Comparison of ENCODE assay signal across 8 cellular contexts in the genomic region with DNA sequence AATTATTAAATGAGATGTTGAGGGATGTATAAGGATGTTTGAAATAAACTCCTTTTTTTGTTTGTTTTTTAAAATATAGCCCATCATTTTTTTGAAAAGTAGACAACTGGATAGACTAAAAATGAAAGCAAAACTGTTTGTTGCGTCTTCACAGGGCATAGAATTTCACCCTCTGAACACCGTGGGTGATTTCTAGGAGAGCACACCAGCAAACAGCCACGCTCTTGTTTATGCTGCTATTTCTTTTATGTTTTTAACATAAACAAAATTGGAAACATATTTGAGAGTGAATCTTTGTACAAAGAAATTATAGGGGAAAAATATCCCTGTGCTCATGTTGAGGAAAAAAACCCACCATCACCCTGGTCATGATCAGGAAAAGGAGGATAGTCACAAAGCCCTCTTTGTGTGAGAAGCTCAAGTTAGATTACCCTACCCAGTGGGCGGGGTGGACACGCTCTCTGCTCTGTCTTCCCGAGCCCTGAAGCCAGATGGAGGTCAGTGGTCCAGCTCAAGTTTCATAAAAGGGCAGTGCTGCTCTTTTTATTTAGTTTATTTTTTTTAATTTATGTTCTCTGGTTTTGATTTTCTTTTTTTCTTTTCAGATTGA.
DNase-seq lines count a peak whose midpoint lies in the region; FAIRE-seq and TF ChIP-seq lines count a peak whose summit lies in the region.

No MANE protein-coding gene starts in this region.

- H3K9me3 ChIP-seq in HEK293 (ENCODE audit: control insufficient read depth, insufficient read depth, low read depth, low read length) (no peaks in the 10 kb centered on the region), Loucy (ENCODE audit: insufficient read depth, low read depth, low read length) (no peaks in the 10 kb centered on the region; the same call in 1 of the 2 replicates), colonic mucosa (no peaks in the 10 kb centered on the region)

- POLR2A ChIA-PET in HEK293 (lab: Yijun Ruan, JAX), result no interaction called here

- intact Hi-C loops in colonic mucosa (cut with DNase I), result no loop called here

- no peaks in the 10 kb centered on the region for H3K27me3 ChIP-seq in Loucy (ENCODE audit: insufficient read depth, low read length, poor library complexity, severe bottlenecking)
- no peaks in the 10 kb centered on the region for H3K27me3 ChIP-seq in colonic mucosa

- no peaks in the 10 kb centered on the region for H4K20me1 ChIP-seq in Loucy (ENCODE audit: insufficient read depth, low read length, poor library complexity, severe bottlenecking)

- H3K36me3 ChIP-seq in HEK293 (ENCODE audit: control insufficient read depth in 2 of 2, insufficient read depth in 1 of 2, low read length in 2 of 2) (no peaks in the 10 kb centered on the region), Loucy (ENCODE audit: insufficient read depth, low read length) (no peaks in the 10 kb centered on the region), colonic mucosa (no peaks in the 10 kb centered on the region)

- peak overlapping the region; percentile 66 for H3K4me2 ChIP-seq in Loucy (ENCODE audit: low read depth, low read length, poor library complexity, severe bottlenecking)

- H2AFZ ChIP-seq in Loucy (ENCODE audit: low read length), result peak overlapping the region; percentile 71

- H3K27ac ChIP-seq in 22Rv1 (peak overlapping the region; percentile 0; the same call in 1 of the 2 replicates), HEK293 (ENCODE audit: extremely low read depth, low read depth, low read length) (no peak overlapping the region), colonic mucosa (no peak overlapping the region)

- H3K9me2 ChIP-seq in Loucy (replicated peaks; ENCODE audit: low read depth, low read length), result no peaks in the 10 kb centered on the region

- H3K9ac ChIP-seq in Loucy (ENCODE audit: low read depth, low read length, poor library complexity, severe bottlenecking), result peak overlapping the region; percentile 64
- H3K9ac ChIP-seq in colonic mucosa (ENCODE audit: low read depth in 2 of 2, low read length in 2 of 2), result no peak overlapping the region

- peak overlapping the region; percentile 20 for H3K4me3 ChIP-seq in GM12865 (ENCODE audit: low read depth, low read length)
- no peak overlapping the region for H3K4me3 ChIP-seq in HEK293 (ENCODE audit: low read depth, low read length)
- H3K4me3 ChIP-seq in Loucy (ENCODE audit: low read length, poor library complexity, severe bottlenecking), result peak overlapping the region; percentile 5
- no peak overlapping the region for H3K4me3 ChIP-seq in colonic mucosa

- no peak for FAIRE-seq in D721Med (lab: Jason Lieb, UNC)

- TF ChIP-seq CTCF in 22Rv1 (IDR thresholded peaks at IDR 0.05) (no peak), GM12865 (IDR thresholded peaks at IDR 0.05; ENCODE audit: insufficient read depth, low read depth, low read length, missing control alignments) (no peak), HEK293 (tag by site-specific recombination; IDR thresholded peaks at IDR 0.05) (no peak), Loucy (conservative IDR thresholded peaks at IDR 0.05; ENCODE audit: low read length) (no peak), D721Med (IDR thresholded peaks at IDR 0.05; ENCODE audit: insufficient read depth, missing control alignments) (no peak), colonic mucosa (IDR thresholded peaks at IDR 0.05) (no peak)

- peak; percentile 16 for DNase-seq in GM12865 (ENCODE audit: low read depth)
- peak; percentile 47 for DNase-seq in brain pericyte (ENCODE audit: low read depth, low spot score)
- DNase-seq in D721Med (ENCODE audit: insufficient read length, low spot score), result no peak
- DNase-seq in SIG-M5 treated with dmso at 0.1 percent for 504 hours (lab: John Stamatoyannopoulos, UW; ENCODE audit: unreplicated experiment), result no peak
- DNase-seq in colonic mucosa, result no peak

- H3K4me1 ChIP-seq in HEK293 (ENCODE audit: control insufficient read depth, insufficient read depth, low read length) (peaks cover 4% of the 10 kb centered on the region), Loucy (ENCODE audit: insufficient read depth, low read length, poor library complexity, severe bottlenecking) (peaks cover 34% of the 10 kb centered on the region), colonic mucosa (no peaks in the 10 kb centered on the region)

- CTCF ChIA-PET in HEK293 (lab: Yijun Ruan, JAX), result interaction anchor here (0.6 kb wide), 1 partner anchor 32 kb away, joined by 3 read pairs; no protein-coding TSS in a partner anchor

- no peaks in the 10 kb centered on the region for H3K79me2 ChIP-seq in Loucy (ENCODE audit: insufficient read depth, low read length)

- H3F3A ChIP-seq in Loucy (ENCODE audit: low read depth), result no peaks in the 10 kb centered on the region

TF ChIP-seq in HEK293, 187 proteins besides CTCF, POLR2A, EP300 and RAD21:
- no peak for TF ChIP-seq ZNF280D (tag by site-specific recombination; IDR thresholded peaks at IDR 0.05)
- no peak for TF ChIP-seq ZNF132 (tag by site-specific recombination; IDR thresholded peaks at IDR 0.05; ENCODE audit: borderline replicate concordance)
- TF ChIP-seq, protein P1, sequence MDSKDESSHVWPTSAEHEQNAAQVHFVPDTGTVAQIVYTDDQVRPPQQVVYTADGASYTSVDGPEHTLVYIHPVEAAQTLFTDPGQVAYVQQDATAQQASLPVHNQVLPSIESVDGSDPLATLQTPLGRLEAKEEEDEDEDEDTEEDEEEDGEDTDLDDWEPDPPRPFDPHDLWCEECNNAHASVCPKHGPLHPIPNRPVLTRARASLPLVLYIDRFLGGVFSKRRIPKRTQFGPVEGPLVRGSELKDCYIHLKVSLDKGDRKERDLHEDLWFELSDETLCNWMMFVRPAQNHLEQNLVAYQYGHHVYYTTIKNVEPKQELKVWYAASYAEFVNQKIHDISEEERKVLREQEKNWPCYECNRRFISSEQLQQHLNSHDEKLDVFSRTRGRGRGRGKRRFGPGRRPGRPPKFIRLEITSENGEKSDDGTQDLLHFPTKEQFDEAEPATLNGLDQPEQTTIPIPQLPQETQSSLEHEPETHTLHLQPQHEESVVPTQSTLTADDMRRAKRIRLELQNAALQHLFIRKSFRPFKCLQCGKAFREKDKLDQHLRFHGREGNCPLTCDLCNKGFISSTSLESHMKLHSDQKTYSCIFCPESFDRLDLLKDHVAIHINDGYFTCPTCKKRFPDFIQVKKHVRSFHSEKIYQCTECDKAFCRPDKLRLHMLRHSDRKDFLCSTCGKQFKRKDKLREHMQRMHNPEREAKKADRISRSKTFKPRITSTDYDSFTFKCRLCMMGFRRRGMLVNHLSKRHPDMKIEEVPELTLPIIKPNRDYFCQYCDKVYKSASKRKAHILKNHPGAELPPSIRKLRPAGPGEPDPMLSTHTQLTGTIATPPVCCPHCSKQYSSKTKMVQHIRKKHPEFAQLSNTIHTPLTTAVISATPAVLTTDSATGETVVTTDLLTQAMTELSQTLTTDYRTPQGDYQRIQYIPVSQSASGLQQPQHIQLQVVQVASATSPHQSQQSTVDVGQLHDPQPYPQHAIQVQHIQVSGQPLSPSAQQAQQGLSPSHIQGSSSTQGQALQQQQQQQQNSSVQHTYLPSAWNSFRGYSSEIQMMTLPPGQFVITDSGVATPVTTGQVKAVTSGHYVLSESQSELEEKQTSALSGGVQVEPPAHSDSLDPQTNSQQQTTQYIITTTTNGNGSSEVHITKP (tag by site-specific recombination; IDR thresholded peaks at IDR 0.05), result 0 out of 2 replicates have a peak, but pooled peaks have one; percentile 39
- 0 out of 2 replicates have a peak, but pooled peaks have one; percentile 25 for TF ChIP-seq ZNF335 (tag by site-specific recombination; conservative IDR thresholded peaks at IDR 0.05)
- TF ChIP-seq MZF1 (tag by site-specific recombination; IDR thresholded peaks at IDR 0.05; ENCODE audit: borderline replicate concordance), result no peak
- TF ChIP-seq ZBTB7A (tag by site-specific recombination; IDR thresholded peaks at IDR 0.05; ENCODE audit: low read depth), result no peak
- TF ChIP-seq ZNF341 (tag by site-specific recombination; IDR thresholded peaks at IDR 0.05; ENCODE audit: low read depth), result no peak
- no peak for TF ChIP-seq GLI4 (tag by site-specific recombination; IDR thresholded peaks at IDR 0.05)

Comparison
In these comparisons a context has a peak if more than half of its experiments do, and no peak if none do; other contexts are left out.
1. DNase-seq: peak in GM12865 (single experiment) and brain pericyte (single experiment); none in D721Med (single experiment), SIG-M5 treated with dmso at 0.1 percent for 504 hours (single experiment) and colonic mucosa (single experiment).
2. H3K4me3 ChIP-seq: peak in GM12865 (single experiment) and Loucy (single experiment); none in HEK293 (single experiment) and colonic mucosa (single experiment).